Comparison of ENCODE assay signal across 27 cellular contexts in genomic region chr6:91826128-91826527, GRCh38.
"Had no signal": no experiment of that assay in that cellular context is flagged by ENCODE, and none has a peak within 500 bp of the region (broad histone marks: within the 10 kb centered on the region; RNA-seq: fewer than 3 reads in every experiment).

No MANE protein-coding gene starts in this region.

- H3K36me3 ChIP-seq: stomach, suprapubic skin, thoracic aorta, thyroid gland, tibial artery, tibial nerve, transverse colon, upper lobe of left lung, upper lobe of right lung, uterus, vagina had no signal

- H3K27me3 ChIP-seq: stomach, suprapubic skin, testis, thyroid gland, tibial artery, tibial nerve, transverse colon, upper lobe of left lung, upper lobe of right lung, uterus, vagina had no signal

- H3K27ac ChIP-seq: stomach, suprapubic skin, testis, thoracic aorta, thyroid gland, tibial artery, tibial nerve, transverse colon, upper lobe of left lung, upper lobe of right lung, uterus, vagina had no signal

- H3K4me1 ChIP-seq: stomach, suprapubic skin, testis, thyroid gland, tibial artery, tibial nerve, transverse colon, upper lobe of left lung, upper lobe of right lung, uterus, vagina had no signal

- H3K4me3 ChIP-seq: stomach, suprapubic skin, testis, thoracic aorta, thyroid gland, tibial artery, tibial nerve, transverse colon, upper lobe of left lung, upper lobe of right lung, uterus, vagina had no signal

- H3K9me3 ChIP-seq: stomach, suprapubic skin, testis, thoracic aorta, thyroid gland, tibial artery, tibial nerve, transverse colon, upper lobe of left lung, upper lobe of right lung, uterus, vagina had no signal

- ATAC-seq: stimulated activated effector memory CD8-positive, alpha-beta T cell treated with anti-CD3 and anti-CD28 coated beads, Interleukin-12 subunit alpha, Interleukin-12 subunit beta, amount 100 ng/mL, for 72 hours; stimulated activated memory B cell treated with anti-CD40 and anti-IgM and Interleukin-4, amounts not matched to agents 10 μg/mL and 1 μg/mL and 100 μg/mL, for 72 hours; stimulated activated naive B cell treated with anti-CD40 and anti-IgM and Interleukin-4, amounts not matched to agents 10 μg/mL and 1 μg/mL and 100 μg/mL, for 72 hours; stimulated activated naive CD8-positive, alpha-beta T cell treated with anti-CD3 and anti-CD28 coated beads, Interleukin-15, amount 100 ng/mL, for 72 hours; stimulated activated naive CD8-positive, alpha-beta T cell treated with anti-CD3 and anti-CD28 coated beads, Interleukin-15, Interleukin-2, amounts not matched to agents 100 U/mL and 50 U/mL, for 24 hours; upper lobe of right lung had no signal

- FAIRE-seq: urothelium cell line had no signal

- DNase-seq: stimulated activated CD4-positive, alpha-beta T cell treated with anti-CD3 and anti-CD28 coated beads, Interleukin-2, amount 100 ng/mL, for 48 hours; stimulated activated CD4-positive, alpha-beta T cell treated with anti-CD3 and anti-CD28 coated beads, Interleukin-4, amount 100 ng/mL, for 1 hour; stimulated activated CD4-positive, alpha-beta T cell treated with anti-CD3 and anti-CD28 coated beads, Interleukin-4, amount 100 ng/mL, for 24 hours; stimulated activated CD4-positive, alpha-beta T cell treated with anti-CD3 and anti-CD28 coated beads, Interleukin-4, amount 100 ng/mL, for 4 hours; stimulated activated CD8-positive, alpha-beta memory T cell treated with anti-CD3 and anti-CD28 coated beads, Interleukin-4, amount 100 ng/mL, for 48 hours; stimulated activated naive B cell treated with anti-CD40 and anti-IgM and Interleukin-4, amounts not matched to agents 10 μg/mL and 1 μg/mL and 100 μg/mL, for 72 hours; stimulated activated naive CD4-positive, alpha-beta T cell; stimulated activated naive CD4-positive, alpha-beta T cell treated with Interleukin-2 at 50 U/mL for 16 hours; stimulated activated naive CD8-positive, alpha-beta T cell treated with anti-CD3 and anti-CD28 coated beads, Interleukin-15, amount 100 ng/mL, for 72 hours; stimulated activated naive CD8-positive, alpha-beta T cell treated with anti-CD3 and anti-CD28 coated beads, Interleukin-15, Interleukin-2, amounts not matched to agents 100 U/mL and 50 U/mL, for 24 hours; stomach; substantia nigra; testis; thyroid gland; tibial artery; transverse colon; trophoblast cell; upper lobe of left lung; upper lobe of right lung; uterus had no signal
